23 cellular contexts compared by ENCODE assay signal in genomic region chr13:74838096-74838495, GRCh38.
DNase-seq lines count a peak whose midpoint lies in the region; ATAC-seq, FAIRE-seq and TF ChIP-seq lines count a peak whose summit lies in the region.
"Had no signal": no experiment of that assay in that cellular context is flagged by ENCODE, and none has a peak within 500 bp of the region (broad histone marks: within the 10 kb centered on the region; RNA-seq: fewer than 3 reads in every experiment).

No MANE protein-coding gene starts in this region.

- H3K4me2 ChIP-seq in HepG2 (ENCODE audit: low read depth, low read length) = no peak overlapping the region
- H3K4me2 ChIP-seq in IMR-90 (ENCODE audit: low read depth, low read length) = no peak overlapping the region
- H3K4me2 ChIP-seq in smooth muscle cell = no peak overlapping the region
- H3K4me2 ChIP-seq: A549; BLaER1 treated with 17β-estradiol and CSF1 and Interleukin-3, amounts not matched to agents 10 nM and 100 nM had no signal

- H2BK5ac ChIP-seq in IMR-90 (ENCODE audit: low read depth, low read length, poor library complexity, severe bottlenecking) = no peak overlapping the region

- H4K5ac ChIP-seq in IMR-90 (ENCODE audit: low read depth, low read length) = no peak overlapping the region

- TF ChIP-seq RAD21 in HepG2 (CRISPR knock-in tag; IDR thresholded peaks at IDR 0.05) (no peak), IMR-90 (IDR thresholded peaks at IDR 0.05; ENCODE audit: low read length) (no peak)

- no peak overlapping the region for H3K56ac ChIP-seq in IMR-90 (ENCODE audit: extremely low read depth, insufficient read depth, low read length)

- no peak overlapping the region for H3K4ac ChIP-seq in IMR-90 (ENCODE audit: low read depth, low read length)

- no peak overlapping the region for H2BK20ac ChIP-seq in IMR-90 (ENCODE audit: low read depth, low read length)

- H3K4me3 ChIP-seq in HepG2 (replicated peaks in 1 of 3; ENCODE audit: insufficient read depth in 1 of 3, low read depth in 2 of 3, low read length in 3 of 3) (no peak overlapping the region), right lobe of liver (no peak overlapping the region), IMR-90 (ENCODE audit: insufficient read depth, low read depth, low read length) (no peak overlapping the region), smooth muscle cell (no peak overlapping the region)
- H3K4me3 ChIP-seq: A549; BLaER1 treated with 17β-estradiol and CSF1 and Interleukin-3, amounts not matched to agents 10 nM and 100 nM had no signal

- no peak for FAIRE-seq in HepG2 (lab: Jason Lieb, UNC)
- FAIRE-seq: A549, D721Med, G401.6, GM12891 had no signal

- 2% methylated on average over 5 of the region's 5 CpGs for WGBS in HepG2 (ENCODE audit: low lambda C conversion rate)
- WGBS in right lobe of liver (ENCODE audit: insufficient coverage, low coverage, low lambda C conversion rate, missing lambda C conversion rate) = 53% methylated on average over 5 of the region's 5 CpGs
- no CpG with 5 or more reads among the region's 5 CpGs for WGBS in IMR-90 (ENCODE audit: extremely low coverage in 2 of 2, insufficient read length in 1 of 2), 2 experiments
- 89% methylated on average over 5 of the region's 5 CpGs for WGBS in smooth muscle cell (ENCODE audit: low lambda C conversion rate)

- peaks cover under 1% of the 10 kb centered on the region for H3K27me3 Mint-ChIP-seq in central memory CD8-positive, alpha-beta T cell
- H3K27me3 Mint-ChIP-seq in immature natural killer cell (ENCODE audit: low read depth in 3 of 3) = peaks cover 0 to 2% (median 2%) of the 10 kb centered on the region in 3 donors
- H3K27me3 Mint-ChIP-seq: B cell; CD4-positive, alpha-beta T cell had no signal

- H4K20me1 ChIP-seq in HepG2 (ENCODE audit: insufficient read depth, low read length) (no peaks in the 10 kb centered on the region), IMR-90 (ENCODE audit: insufficient read depth, low read length) (no peaks in the 10 kb centered on the region), smooth muscle cell (ENCODE audit: low read depth) (no peaks in the 10 kb centered on the region)
- H4K20me1 ChIP-seq: BLaER1 treated with 17β-estradiol and CSF1 and Interleukin-3, amounts not matched to agents 10 nM and 100 nM had no signal

- H3K4me1 ChIP-seq in HepG2 (ENCODE audit: insufficient read depth, low read length) (no peaks in the 10 kb centered on the region), right lobe of liver (no peaks in the 10 kb centered on the region), IMR-90 (ENCODE audit: control insufficient read depth, insufficient read depth, low read length) (no peaks in the 10 kb centered on the region), smooth muscle cell (ENCODE audit: low read depth) (no peaks in the 10 kb centered on the region)
- H3K4me1 ChIP-seq: A549, Caco-2 had no signal

- POLR2A ChIA-PET in HepG2 (lab: Yijun Ruan, JAX) (no interaction called here), IMR-90 (lab: Charles Lee; ENCODE audit: unreplicated experiment) (no interaction called here)

- H3K36me3 Mint-ChIP-seq in central memory CD8-positive, alpha-beta T cell (ENCODE audit: insufficient read depth) = peaks cover 2% of the 10 kb centered on the region
- peaks cover 0 to 5% (median 0%) of the 10 kb centered on the region in 3 donors for H3K36me3 Mint-ChIP-seq in immature natural killer cell
- H3K36me3 Mint-ChIP-seq: CD8-positive, alpha-beta T cell had no signal

- H2AFZ ChIP-seq in HepG2 (ENCODE audit: low read length) = no peak overlapping the region
- H2AFZ ChIP-seq in IMR-90 (replicated peaks; ENCODE audit: low read length, poor library complexity) = no peak overlapping the region
- H2AFZ ChIP-seq in smooth muscle cell (ENCODE audit: low read depth) = no peak overlapping the region

- H3K9ac ChIP-seq in HepG2 (ENCODE audit: insufficient read depth, low read depth, low read length) (no peak overlapping the region), IMR-90 (ENCODE audit: low read depth, low read length) (no peak overlapping the region), smooth muscle cell (ENCODE audit: low read depth) (no peak overlapping the region)
- H3K9ac ChIP-seq: BLaER1 treated with 17β-estradiol and CSF1 and Interleukin-3, amounts not matched to agents 10 nM and 100 nM had no signal

- H3K9me3 ChIP-seq in HepG2 (ENCODE audit: low read length) (no peaks in the 10 kb centered on the region), right lobe of liver (no peaks in the 10 kb centered on the region), IMR-90 (ENCODE audit: control insufficient read depth, insufficient read depth, low read length) (no peaks in the 10 kb centered on the region), smooth muscle cell (replicated peaks; ENCODE audit: low read depth) (no peaks in the 10 kb centered on the region)
- H3K9me3 ChIP-seq: A549; BLaER1 treated with 17β-estradiol and CSF1 and Interleukin-3, amounts not matched to agents 10 nM and 100 nM; Caco-2 had no signal

- no peak overlapping the region for H3K23ac ChIP-seq in IMR-90 (ENCODE audit: low read depth, low read length)

- H3K27ac ChIP-seq in HepG2 (ENCODE audit: extremely low read length, insufficient read depth, low read length) (no peak overlapping the region), right lobe of liver (no peak overlapping the region), IMR-90 (ENCODE audit: insufficient read depth, low read length) (no peak overlapping the region), smooth muscle cell (ENCODE audit: low read depth) (no peak overlapping the region)
- H3K27ac ChIP-seq: 22Rv1; A549; BLaER1 treated with 17β-estradiol and CSF1 and Interleukin-3, amounts not matched to agents 10 nM and 100 nM; C4-2B had no signal

- H3K18ac ChIP-seq in IMR-90 (ENCODE audit: low read depth, low read length) = no peak overlapping the region

- H2AK9ac ChIP-seq in IMR-90 (replicated peaks; ENCODE audit: low read depth, low read length, poor library complexity) = no peak overlapping the region

- H3K36me3 ChIP-seq in HepG2 (replicated peaks in 1 of 2; ENCODE audit: control insufficient read depth in 1 of 2, insufficient read depth in 2 of 2, low read length in 2 of 2) (no peaks in the 10 kb centered on the region), right lobe of liver (no peaks in the 10 kb centered on the region), IMR-90 (ENCODE audit: control insufficient read depth, insufficient read depth, low read length) (no peaks in the 10 kb centered on the region), smooth muscle cell (ENCODE audit: low read depth) (no peaks in the 10 kb centered on the region)
- H3K36me3 ChIP-seq: BLaER1 treated with 17β-estradiol and CSF1 and Interleukin-3, amounts not matched to agents 10 nM and 100 nM had no signal

- DNase-seq in HepG2 (ENCODE audit: low spot score) (no peak), right lobe of liver (no peak), IMR-90 (no peak), immature natural killer cell (peak; percentile 14 to 41 (median 20)), smooth muscle cell (lab: John Stamatoyannopoulos, UW; ENCODE audit: unreplicated experiment) (no peak), NCI-H1092 (lab: John Stamatoyannopoulos, UW) (no peak)
- no peak for DNase-seq in central memory CD8-positive, alpha-beta T cell (ENCODE audit: low spot score in 2 of 2)
- DNase-seq: AML-193; Caco-2; Calu3; CD4-positive, alpha-beta T cell; CD8-positive, alpha-beta T cell; DMS79 treated with DMSO at 0.1 percent for 48 hours; GF-D8 had no signal

- peak overlapping the region; percentile 69 for H3K27ac Mint-ChIP-seq in central memory CD8-positive, alpha-beta T cell (ENCODE audit: low read depth)
- H3K27ac Mint-ChIP-seq in immature natural killer cell = peak overlapping the region in 5 of 6 donors; percentile 29 to 58 (median 49)
- H3K27ac Mint-ChIP-seq: B cell; CD4-positive, alpha-beta T cell; CD8-positive, alpha-beta T cell had no signal

- intact Hi-C loops in HepG2 (cut with micrococcal nuclease; ENCODE audit: unreplicated experiment) = no loop called here
- intact Hi-C loops in right lobe of liver (cut with DNase I) = no loop called here
- intact Hi-C loops in IMR-90 (cut with micrococcal nuclease) = no loop called here

- ATAC-seq in HepG2 = no peak
- ATAC-seq in right lobe of liver = no peak
- ATAC-seq in IMR-90 (ENCODE audit: low read depth) = no peak
- peak; percentile 62 for ATAC-seq in central memory CD8-positive, alpha-beta T cell (replicated peaks; ENCODE audit: extremely low read depth, poor library complexity, severe bottlenecking)
- ATAC-seq in GM19023 (IDR thresholded peaks at IDR 0.05; ENCODE audit: unreplicated experiment) = no peak
- ATAC-seq: A549; CD8-positive, alpha-beta T cell had no signal

- TF ChIP-seq CTCF in HepG2 (CRISPR knock-in tag; IDR thresholded peaks at IDR 0.05) (no peak), right lobe of liver (IDR thresholded peaks at IDR 0.05) (no peak), IMR-90 (conservative IDR thresholded peaks at IDR 0.05; ENCODE audit: low read depth, low read length) (no peak), smooth muscle cell (IDR thresholded peaks at IDR 0.05; ENCODE audit: borderline replicate concordance, insufficient read depth, poor library complexity, severe bottlenecking) (no peak)

- BruUV-seq in HepG2 (replicated peaks; lab: Mats Ljungman, UMichigan) (no TSS peak), IMR-90 (replicated peaks; lab: Mats Ljungman, UMichigan) (no TSS peak)

- H2BK120ac ChIP-seq in IMR-90 (ENCODE audit: low read depth, low read length) = no peak overlapping the region

- H3K79me1 ChIP-seq in IMR-90 (ENCODE audit: low read depth in 1 of 2, low read length in 2 of 2) = no peaks in the 10 kb centered on the region

- in situ Hi-C loops in HepG2 (cut with HindIII; ENCODE audit: extremely low pct_ligation_motif_present, low pct_unique_long_range_greater_than_20kb) (no loop called here), IMR-90 (cut with MboI; ENCODE audit: low sequenced_read_pairs) (no loop called here)

- H2BK15ac ChIP-seq in IMR-90 (ENCODE audit: low read depth, low read length) = no peak overlapping the region

- no peaks in the 10 kb centered on the region for H3K9me3 Mint-ChIP-seq in central memory CD8-positive, alpha-beta T cell
- H3K9me3 Mint-ChIP-seq in immature natural killer cell = peaks cover 0 to 4% (median 0%) of the 10 kb centered on the region in 6 donors
- H3K9me3 Mint-ChIP-seq: CD4-positive, alpha-beta T cell; CD8-positive, alpha-beta T cell had no signal

- no peak overlapping the region for H3K4me3 Mint-ChIP-seq in central memory CD8-positive, alpha-beta T cell
- H3K4me3 Mint-ChIP-seq in immature natural killer cell = peak overlapping the region; percentile 9 to 65 (median 27)
- H3K4me3 Mint-ChIP-seq: B cell; CD4-positive, alpha-beta T cell; CD8-positive, alpha-beta T cell had no signal

- dilution Hi-C loops in IMR-90 (cut with HindIII; ENCODE audit: low sequenced_read_pairs, unreplicated experiment) = no loop called here

- TF ChIP-seq POLR2A in HepG2 (IDR thresholded peaks at IDR 0.05; ENCODE audit: insufficient read depth in 1 of 2, low read depth in 2 of 2, low read length in 2 of 2) (no peak), right lobe of liver (IDR thresholded peaks at IDR 0.05) (no peak), IMR-90 (IDR thresholded peaks at IDR 0.05; ENCODE audit: low read depth, low read length) (no peak)

- H3K79me2 ChIP-seq in HepG2 (ENCODE audit: insufficient read depth, low read length) = no peaks in the 10 kb centered on the region
- H3K79me2 ChIP-seq in smooth muscle cell (ENCODE audit: low read depth) = no peaks in the 10 kb centered on the region

- H3K27me3 ChIP-seq in HepG2 (ENCODE audit: control insufficient read depth in 1 of 2, insufficient read depth in 2 of 2, low read length in 2 of 2) (no peaks in the 10 kb centered on the region), right lobe of liver (no peaks in the 10 kb centered on the region), IMR-90 (ENCODE audit: control insufficient read depth, insufficient read depth, low read length) (no peaks in the 10 kb centered on the region), smooth muscle cell (ENCODE audit: low read depth) (no peaks in the 10 kb centered on the region)
- H3K27me3 ChIP-seq: BLaER1 treated with 17β-estradiol and CSF1 and Interleukin-3, amounts not matched to agents 10 nM and 100 nM had no signal

- H4K91ac ChIP-seq in IMR-90 (ENCODE audit: insufficient read depth, low read depth, low read length) = no peak overlapping the region

- no peaks in the 10 kb centered on the region for H3K9me1 ChIP-seq in IMR-90 (ENCODE audit: insufficient read depth, low read length)

- CTCF ChIA-PET in HepG2 (lab: Yijun Ruan, JAX; ENCODE audit: low intra/inter-chr PET ratio, low total read pairs) (no interaction called here), IMR-90 (lab: Yijun Ruan, JAX) (no interaction called here)

- no peak overlapping the region for H4K8ac ChIP-seq in IMR-90 (ENCODE audit: low read depth in 2 of 2, low read length in 2 of 2)

- H3K4me1 Mint-ChIP-seq in central memory CD8-positive, alpha-beta T cell = peaks cover 22% of the 10 kb centered on the region
- H3K4me1 Mint-ChIP-seq in immature natural killer cell = peaks cover 47 to 52% of the 10 kb centered on the region in 2 donors
- H3K4me1 Mint-ChIP-seq: B cell had no signal

- H3F3A ChIP-seq in smooth muscle cell (ENCODE audit: low read depth) = no peaks in the 10 kb centered on the region

- no peak overlapping the region for H3K14ac ChIP-seq in IMR-90 (replicated peaks; ENCODE audit: low read depth, low read length)

- TF ChIP-seq EP300 in HepG2 (IDR thresholded peaks at IDR 0.05; ENCODE audit: low read depth in 2 of 2, low read length in 2 of 2) (no peak), HepG2 (CRISPR knock-in tag; IDR thresholded peaks at IDR 0.05; ENCODE audit: borderline replicate concordance) (no peak)

- H2AK5ac ChIP-seq in IMR-90 (ENCODE audit: low read depth, low read length) = no peak overlapping the region

Comparison
In these comparisons a context has a peak if more than half of its experiments do, and no peak if none do; other contexts are left out.
1. DNase-seq: peak in immature natural killer cell (3 of 3); none in HepG2 (single experiment), right lobe of liver (0 of 3), IMR-90 (single experiment), central memory CD8-positive, alpha-beta T cell (0 of 2), smooth muscle cell (single experiment) and NCI-H1092 (single experiment).